28 cellular contexts compared by ENCODE assay signal in genomic region chr6:119306396-119306968, GRCh38.
"Had no signal": no experiment of that assay in that cellular context is flagged by ENCODE, and none has a peak within 500 bp of the region (broad histone marks: within the 10 kb centered on the region; RNA-seq: fewer than 3 reads in every experiment).

No MANE protein-coding gene starts in this region.

- H3K36me3 ChIP-seq: MG63 had no signal

- H3K27ac ChIP-seq: adrenal gland had no signal

- H3K9me3 ChIP-seq: adrenal gland, MG63 had no signal

- ATAC-seq: activated CD4-positive, alpha-beta T cell treated with anti-CD3 and anti-CD28 coated beads for 36 hours; activated CD4-positive, CD25-positive, alpha-beta regulatory T cell treated with anti-CD3 and anti-CD28 coated beads, Interleukin-2, amount 50 U/mL, for 24 hours; activated CD8-positive, alpha-beta T cell treated with anti-CD3 and anti-CD28 coated beads, Interleukin-2, amount 10 ng/mL, durations not matched to agents 7 days and 5 days; activated naive CD4-positive, alpha-beta T cell treated with anti-CD3 and anti-CD28 coated beads, Interleukin-2, amount 50 U/mL, for 72 hours had no signal

- DNase-seq: activated CD4-positive, alpha-beta T cell treated with anti-CD3 and anti-CD28 coated beads for 36 hours; activated CD4-positive, alpha-beta T cell treated with anti-CD3 and anti-CD28 coated beads, Interleukin-2, amount 10 ng/mL, durations not matched to agents 7 days and 5 days; activated CD4-positive, alpha-beta T cell treated with anti-CD3 and anti-CD28 coated beads, Interleukin-2, amount 50 U/mL, for 48 hours; activated CD8-positive, alpha-beta T cell treated with anti-CD3 and anti-CD28 coated beads, Interleukin-2, amount 10 ng/mL, durations not matched to agents 7 days and 5 days; activated gamma-delta T cell treated with Interleukin-2 at 50 U/mL for 16 hours; activated naive CD4-positive, alpha-beta T cell treated with anti-CD3 and anti-CD28 coated beads for 36 hours; activated T-cell treated with anti-CD3 and anti-CD28 coated beads, Interleukin-2, amount 50 U/mL, for 24 hours; adrenal gland; caudate nucleus; cerebellar nuclear complex; Karpas-422; MG63; NCI-H1048; NCI-H1105 treated with DMSO at 0.1 percent for 48 hours; NCI-H1436; NCI-H1694; NCI-H1930; NCI-H2081 treated with DMSO at 0.1 percent for 48 hours; NCI-H345; NCI-H524 treated with DMSO at 0.1 percent for 48 hours; NK-92 treated with Interleukin-12 subunit alpha and Interleukin-12 subunit beta, amount 100 ng/mL, for 24 hours; Right ventricle myocardium superior; SW 1271; T-helper 1 cell; T1000 had no signal

- H3K27me3 ChIP-seq: adrenal gland, MG63 had no signal

- H3K4me3 ChIP-seq: adrenal gland, MG63 had no signal

- FAIRE-seq: bronchial epithelial cell had no signal
